In genomic region chr1:212773011-212773410, GRCh38 we compare ENCODE assay signal across 21 cellular contexts.
"Had no signal": no experiment of that assay in that cellular context is flagged by ENCODE, and none has a peak within 500 bp of the region (broad histone marks: within the 10 kb centered on the region; RNA-seq: fewer than 3 reads in every experiment).

No MANE protein-coding gene starts in this region.

- FAIRE-seq: K562, RCC 7860 had no signal

- ATAC-seq: K562 had no signal

- H3K4me1 ChIP-seq: SJSA1 had no signal

- H3K27ac ChIP-seq: SJSA1, SK-N-MC had no signal

- H3K4me3 ChIP-seq: K562, SJSA1, SK-N-MC had no signal

- DNase-seq: MV-4-11, NCI-H1048, NCI-H1105, NCI-H1417, NCI-H1436 treated with DMSO at 0.1 percent for 48 hours, NCI-H1694, NCI-H187 treated with DMSO at 0.1 percent for 48 hours, NCI-H2029 treated with DMSO at 0.1 percent for 48 hours, NCI-H2171 treated with DMSO at 0.1 percent for 48 hours, NCI-H2227 treated with DMSO at 0.1 percent for 48 hours, NCI-H524, NCI-H526 treated with DMSO at 0.1 percent for 48 hours, NCI-H748 treated with DMSO at 0.1 percent for 48 hours, Right ventricle myocardium superior, RPMI8226, SIG-M5 had no signal

- H3K27me3 Mint-ChIP-seq: IgD-negative memory B cell had no signal

- H3K27me3 ChIP-seq: SJSA1 had no signal

- H3K27ac Mint-ChIP-seq: IgD-negative memory B cell had no signal
